ENCODE assay signal across 1 cellular context in genomic region chr15:35822153-35822552, GRCh38.
TF ChIP-seq lines count a peak whose summit lies in the region.

No MANE protein-coding gene starts in this region.

TF ChIP-seq in HEK293, 187 proteins besides CTCF, POLR2A, EP300 and RAD21 (continued from another document):
- TF ChIP-seq, protein P1, sequence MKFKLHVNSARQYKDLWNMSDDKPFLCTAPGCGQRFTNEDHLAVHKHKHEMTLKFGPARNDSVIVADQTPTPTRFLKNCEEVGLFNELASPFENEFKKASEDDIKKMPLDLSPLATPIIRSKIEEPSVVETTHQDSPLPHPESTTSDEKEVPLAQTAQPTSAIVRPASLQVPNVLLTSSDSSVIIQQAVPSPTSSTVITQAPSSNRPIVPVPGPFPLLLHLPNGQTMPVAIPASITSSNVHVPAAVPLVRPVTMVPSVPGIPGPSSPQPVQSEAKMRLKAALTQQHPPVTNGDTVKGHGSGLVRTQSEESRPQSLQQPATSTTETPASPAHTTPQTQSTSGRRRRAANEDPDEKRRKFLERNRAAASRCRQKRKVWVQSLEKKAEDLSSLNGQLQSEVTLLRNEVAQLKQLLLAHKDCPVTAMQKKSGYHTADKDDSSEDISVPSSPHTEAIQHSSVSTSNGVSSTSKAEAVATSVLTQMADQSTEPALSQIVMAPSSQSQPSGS (tag by site-specific recombination; IDR thresholded peaks at IDR 0.05; ENCODE audit: low read depth) = peak; percentile 54; the same call in 1 of the 2 replicates
